In the genomic region with DNA sequence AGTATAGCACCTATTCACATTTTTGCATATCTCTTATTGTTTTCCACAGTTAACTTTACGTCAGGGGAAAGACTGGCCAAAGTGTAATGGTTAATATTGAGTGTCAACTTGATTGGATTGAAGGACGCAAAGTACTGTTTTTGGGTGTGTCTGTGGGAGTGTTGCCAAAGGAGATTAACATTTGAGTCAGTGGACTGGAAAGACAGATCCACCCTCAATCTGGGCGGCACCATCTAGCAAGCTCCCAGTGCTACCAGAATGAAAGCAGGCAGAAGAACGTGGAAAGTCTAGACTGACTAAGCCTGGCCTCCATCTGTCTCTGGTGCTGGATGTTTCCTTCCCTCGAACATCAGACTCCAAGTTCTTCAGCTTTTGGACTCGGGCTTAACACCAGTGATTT, we compare ENCODE assay signal across 20 cellular contexts.
DNase-seq lines count a peak whose midpoint lies in the region; ATAC-seq, FAIRE-seq and TF ChIP-seq lines count a peak whose summit lies in the region.
"Had no signal": no experiment of that assay in that cellular context is flagged by ENCODE, and none has a peak within 500 bp of the region (broad histone marks: within the 10 kb centered on the region; RNA-seq: fewer than 3 reads in every experiment).

No MANE protein-coding gene starts in this region.

- BruUV-seq in PC-9 (replicated peaks; lab: Mats Ljungman, UMichigan), result no TSS peak

- H3K56ac ChIP-seq in H1 (replicated peaks; ENCODE audit: insufficient read length, low read depth, low read length), result no peak overlapping the region

- no peak overlapping the region for H3K18ac ChIP-seq in H1 (ENCODE audit: extremely low read depth, low read length)

- H3K4ac ChIP-seq in H1 (replicated peaks; ENCODE audit: insufficient read length, low read depth, low read length), result no peak overlapping the region

- no peak overlapping the region for H2AK5ac ChIP-seq in H1 (ENCODE audit: low read depth, low read length)

- no peak overlapping the region for H2BK20ac ChIP-seq in H1 (ENCODE audit: low read length)

- no peak for TF ChIP-seq POLR2A in H1 (IDR thresholded peaks at IDR 0.05; ENCODE audit: control extremely low read depth in 1 of 2, low read depth in 2 of 2, low read length in 2 of 2)

- H3F3A ChIP-seq in PC-9 (ENCODE audit: insufficient read depth, low read depth), result no peaks in the 10 kb centered on the region

- H3K27ac ChIP-seq in PC-9 (no peak overlapping the region), H1 (ENCODE audit: low read depth, low read length) (no peak overlapping the region)

- no peak overlapping the region for H3K4me2 ChIP-seq in PC-9
- no peak overlapping the region for H3K4me2 ChIP-seq in H1 (ENCODE audit: insufficient read depth in 1 of 2, low read depth in 2 of 2, low read length in 2 of 2)

- DNase-seq in HS-27A (ENCODE audit: low read depth), result peak; percentile 8
- DNase-seq in MG63, result peak; percentile 7
- peak in 1 of 2 experiments; percentile 1 for DNase-seq in PC-9
- DNase-seq in H1 (ENCODE audit: low read depth in 1 of 2, low spot score in 2 of 2), result no peak
- no peak for DNase-seq in NOMO-1 treated with dmso at 0.1 percent for 144 hours (lab: John Stamatoyannopoulos, UW; ENCODE audit: unreplicated experiment)
- DNase-seq in AG08396 (ENCODE audit: low spot score), result no peak
- DNase-seq: DMS53, GF-D8, H9, HFFc6, KG1, MV-4-11, NCI-H1417, NCI-H187, SHP77 had no signal

- no peak overlapping the region for H3K9ac ChIP-seq in H1 (replicated peaks in 1 of 4; ENCODE audit: extremely low read depth in 1 of 4, low read depth in 3 of 4, low read length in 3 of 4)

- whole genome bisulfite sequencing in H1 (ENCODE audit: extremely low coverage in 1 of 2, insufficient coverage in 1 of 2, insufficient read length in 1 of 2, insufficient replicate concordance in 2 of 2, low coverage in 1 of 2, low lambda C conversion rate in 2 of 2, missing lambda C conversion rate in 1 of 2), 2 experiments, result 89% methylated on average over 6 of the region's 6 CpGs; no CpG with 5 or more reads in 1 of the 2 experiments

- TF ChIP-seq CTCF in PC-9 (conservative IDR thresholded peaks at IDR 0.05), result no peak
- TF ChIP-seq CTCF in H1 (IDR thresholded peaks at IDR 0.05; ENCODE audit: control extremely low read depth in 1 of 3, insufficient read depth in 1 of 3, low read depth in 1 of 3, low read length in 3 of 3), result no peak

- no peaks in the 10 kb centered on the region for H3K79me2 ChIP-seq in PC-9 (ENCODE audit: low read depth)
- H3K79me2 ChIP-seq in H1 (ENCODE audit: control insufficient read depth in 1 of 2, insufficient read depth in 2 of 2, low read length in 2 of 2), result no peaks in the 10 kb centered on the region

- intact Hi-C loops in PC-9 (cut with micrococcal nuclease; ENCODE audit: unreplicated experiment), result no loop called here

- H4K8ac ChIP-seq in H1 (ENCODE audit: extremely low read depth, insufficient read depth, low read length), result no peak overlapping the region

- H3K79me1 ChIP-seq in H1 (ENCODE audit: low read depth, low read length), result no peaks in the 10 kb centered on the region

- H3K9me3 ChIP-seq in MG63, result 0 out of 2 replicates have a peak, but pooled peaks cover 2% of the 10 kb centered on the region
- no peaks in the 10 kb centered on the region; the same call in 1 of the 2 replicates for H3K9me3 ChIP-seq in PC-9 (ENCODE audit: insufficient read depth, low read depth)
- H3K9me3 ChIP-seq in H1 (ENCODE audit: insufficient read depth in 2 of 2, low read depth in 1 of 2, low read length in 1 of 2), result no peaks in the 10 kb centered on the region; a peak in 1 of 4 replicates

- no peak for TF ChIP-seq EP300 in H1 (IDR thresholded peaks at IDR 0.05; ENCODE audit: borderline replicate concordance in 1 of 2, low read depth in 2 of 2, low read length in 2 of 2)

- POLR2A ChIA-PET in PC-9 (lab: Charles Lee; ENCODE audit: unreplicated experiment) (no interaction called here), H1 (lab: Charles Lee; ENCODE audit: partially characterized antibody) (no interaction called here)

- no peaks in the 10 kb centered on the region; the same call in 1 of the 2 replicates for H3K23me2 ChIP-seq in H1 (ENCODE audit: low read depth, low read length)

- no peak for FAIRE-seq in H1 (lab: Jason Lieb, UNC)
- FAIRE-seq: A204.1, D721Med, HepG2 had no signal

- H3K4me1 ChIP-seq in PC-9 (replicated peaks; ENCODE audit: insufficient read depth) (no peaks in the 10 kb centered on the region), H1 (replicated peaks in 1 of 4; ENCODE audit: control insufficient read depth in 3 of 4, insufficient read depth in 4 of 4, low read length in 3 of 4) (no peaks in the 10 kb centered on the region)

- H2AFZ ChIP-seq in PC-9, result peak overlapping the region; percentile 25; the same call in 1 of the 2 replicates
- peak overlapping the region; percentile 62; the same call in 1 of the 2 replicates for H2AFZ ChIP-seq in H1 (ENCODE audit: low read length)

- 0 out of 2 replicates have a peak, but pooled peaks cover 7% of the 10 kb centered on the region for H3K9me2 ChIP-seq in PC-9 (ENCODE audit: insufficient read depth)

- CTCF ChIA-PET in PC-9 (lab: Charles Lee), result no interaction called here
- CTCF ChIA-PET in H1 (lab: Charles Lee; ENCODE audit: partially characterized antibody), result interaction anchor here (0.6 kb wide), 1 partner anchor 1157 kb away, joined by 3 read pairs; no protein-coding TSS in a partner anchor

- H4K91ac ChIP-seq in H1 (replicated peaks; ENCODE audit: insufficient read length, low read length), result no peak overlapping the region

- no peak overlapping the region for H3K14ac ChIP-seq in H1 (ENCODE audit: insufficient read length)

- no peak overlapping the region for H2BK15ac ChIP-seq in H1 (ENCODE audit: low read length)

- no peak overlapping the region for H4K5ac ChIP-seq in H1 (ENCODE audit: insufficient read length, low read depth, low read length)

- H3K36me3 ChIP-seq in MG63, result no peaks in the 10 kb centered on the region
- no peaks in the 10 kb centered on the region for H3K36me3 ChIP-seq in PC-9 (ENCODE audit: low read depth)
- no peaks in the 10 kb centered on the region for H3K36me3 ChIP-seq in H1 (ENCODE audit: control insufficient read depth in 2 of 4, insufficient read depth in 4 of 4, low read length in 3 of 4)

- no peak overlapping the region for H2BK120ac ChIP-seq in H1 (replicated peaks; ENCODE audit: low read depth, low read length)

- H3K4me3 ChIP-seq in MG63 (no peak overlapping the region), PC-9 (no peak overlapping the region), H1 (ENCODE audit: extremely low read depth in 1 of 4, insufficient read depth in 2 of 4, low read depth in 3 of 4, low read length in 4 of 4) (no peak overlapping the region)

- H2BK5ac ChIP-seq in H1 (ENCODE audit: low read depth, low read length), result no peak overlapping the region

- no peak overlapping the region for H3K23ac ChIP-seq in H1 (ENCODE audit: insufficient read length)

- no peak overlapping the region for H2BK12ac ChIP-seq in H1 (ENCODE audit: low read depth, low read length)

- H3K27me3 ChIP-seq in MG63 (no peaks in the 10 kb centered on the region), PC-9 (ENCODE audit: insufficient read depth, low read depth) (no peaks in the 10 kb centered on the region), H1 (replicated peaks in 1 of 4; ENCODE audit: control insufficient read depth in 3 of 4, extremely low read depth in 1 of 4, insufficient read depth in 3 of 4, low read length in 3 of 4) (no peaks in the 10 kb centered on the region)

- ATAC-seq in HG03108 (IDR thresholded peaks at IDR 0.05; ENCODE audit: unreplicated experiment) (no peak), HG02973 (IDR thresholded peaks at IDR 0.05; ENCODE audit: unreplicated experiment) (no peak)
- ATAC-seq: HepG2 had no signal

- H4K20me1 ChIP-seq in PC-9 (ENCODE audit: insufficient read depth), result no peaks in the 10 kb centered on the region
- H4K20me1 ChIP-seq in H1 (replicated peaks in 1 of 2; ENCODE audit: control insufficient read depth in 1 of 2, insufficient read depth in 2 of 2, low read length in 2 of 2), result no peaks in the 10 kb centered on the region

- TF ChIP-seq RAD21 in H1 (IDR thresholded peaks at IDR 0.05 in 1 of 2, conservative IDR thresholded peaks at IDR 0.05 in 1 of 2; ENCODE audit: low read depth in 2 of 2, low read length in 2 of 2), result no peak

TF ChIP-seq in H1, 55 proteins besides CTCF, POLR2A, EP300 and RAD21:
- TF ChIP-seq, protein P1, sequence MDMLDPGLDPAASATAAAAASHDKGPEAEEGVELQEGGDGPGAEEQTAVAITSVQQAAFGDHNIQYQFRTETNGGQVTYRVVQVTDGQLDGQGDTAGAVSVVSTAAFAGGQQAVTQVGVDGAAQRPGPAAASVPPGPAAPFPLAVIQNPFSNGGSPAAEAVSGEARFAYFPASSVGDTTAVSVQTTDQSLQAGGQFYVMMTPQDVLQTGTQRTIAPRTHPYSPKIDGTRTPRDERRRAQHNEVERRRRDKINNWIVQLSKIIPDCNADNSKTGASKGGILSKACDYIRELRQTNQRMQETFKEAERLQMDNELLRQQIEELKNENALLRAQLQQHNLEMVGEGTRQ (IDR thresholded peaks at IDR 0.05; ENCODE audit: low read length), result no peak
- no peak for TF ChIP-seq TCF12 (IDR thresholded peaks at IDR 0.05; ENCODE audit: low read depth, low read length)
- no peak for TF ChIP-seq MAX (IDR thresholded peaks at IDR 0.05)
- no peak for TF ChIP-seq KDM1A (IDR thresholded peaks at IDR 0.05; ENCODE audit: borderline replicate concordance, low read length)
- TF ChIP-seq BCL11A (IDR thresholded peaks at IDR 0.05; ENCODE audit: low read depth in 2 of 2, low read length in 2 of 2), result no peak
- no peak for TF ChIP-seq NANOG (IDR thresholded peaks at IDR 0.05; ENCODE audit: insufficient read depth, low read depth, low read length, poor library complexity, severe bottlenecking)
- TF ChIP-seq SIX5 (IDR thresholded peaks at IDR 0.05; ENCODE audit: low read depth, low read length), result no peak
- no peak for TF ChIP-seq NRF1 (IDR thresholded peaks at IDR 0.05; ENCODE audit: low read depth, low read length)
- no peak for TF ChIP-seq GTF2F1 (IDR thresholded peaks at IDR 0.05; ENCODE audit: borderline replicate concordance, low read depth, low read length)
- TF ChIP-seq GABPA (IDR thresholded peaks at IDR 0.05; ENCODE audit: borderline replicate concordance, insufficient read depth, low read length), result no peak
- no peak for TF ChIP-seq ZNF274 (IDR thresholded peaks at IDR 0.05; ENCODE audit: borderline replicate concordance, extremely low read depth, low read length)
- TF ChIP-seq TAF7 (optimal IDR thresholded peaks at IDR 0.05; ENCODE audit: borderline replicate concordance, low read depth, low read length), result no peak

Comparison
In these comparisons a context has a peak if more than half of its experiments do, and no peak if none do; other contexts are left out.
1. DNase-seq: peak in HS-27A (single experiment) and MG63 (single experiment); none in H1 (0 of 2), NOMO-1 treated with dmso at 0.1 percent for 144 hours (single experiment) and AG08396 (single experiment).